ENCODE assay signal across 22 cellular contexts in genomic region chr14:101243587-101244338, GRCh38.
"Had no signal": no experiment of that assay in that cellular context is flagged by ENCODE, and none has a peak within 500 bp of the region (broad histone marks: within the 10 kb centered on the region; RNA-seq: fewer than 3 reads in every experiment).

No MANE protein-coding gene starts in this region.

- H3K27ac ChIP-seq: brain microvascular endothelial cell, esophagus squamous epithelium, parathyroid adenoma, SK-N-MC, testis, transverse colon had no signal

- ATAC-seq: activated T-cell treated with anti-CD3 and anti-CD28 coated beads, Interleukin-2, amount 50 U/mL, for 72 hours; right cardiac atrium; stimulated activated naive CD8-positive, alpha-beta T cell treated with anti-CD3 and anti-CD28 coated beads, Interleukin-15, Interleukin-2, amounts not matched to agents 100 U/mL and 50 U/mL, for 24 hours had no signal

- H3K4me3 ChIP-seq: esophagus squamous epithelium, SK-N-MC, testis, transverse colon had no signal

- H3K9me3 ChIP-seq: esophagus squamous epithelium, testis, transverse colon had no signal

- H3K27me3 ChIP-seq: testis had no signal

- H3K36me3 ChIP-seq: brain microvascular endothelial cell, esophagus squamous epithelium, transverse colon had no signal

- DNase-seq: activated CD4-positive, alpha-beta memory T cell treated with anti-CD3 and anti-CD28 coated beads for 36 hours; activated CD4-positive, alpha-beta T cell treated with anti-CD3 and anti-CD28 coated beads, Interleukin-2, amount 10 ng/mL, durations not matched to agents 24 days and 14 days; activated CD4-positive, CD25-positive, alpha-beta regulatory T cell treated with anti-CD3 and anti-CD28 coated beads, Interleukin-2, amount 50 U/mL, for 72 hours; activated effector memory CD4-positive, alpha-beta T cell treated with Interleukin-2 at 50 U/mL for 16 hours; activated naive CD4-positive, alpha-beta T cell treated with Interleukin-2 at 50 U/mL for 16 hours; activated naive CD8-positive, alpha-beta T cell treated with anti-CD3 and anti-CD28 coated beads, Interleukin-2, amount 10 ng/mL, durations not matched to agents 7 days and 5 days; activated T-cell treated with anti-CD3 and anti-CD28 coated beads for 4 hours; activated T-cell treated with anti-CD3 and anti-CD28 coated beads, Interleukin-2, amount 50 U/mL, for 72 hours; brain microvascular endothelial cell; central memory CD4-positive, alpha-beta T cell; esophagus squamous epithelium; mammary epithelial cell; naive B cell; nephron progenitor cell; stimulated activated CD4-positive, alpha-beta T cell treated with anti-CD3 and anti-CD28 coated beads, Interleukin-2, amount 100 ng/mL, for 48 hours; stimulated activated naive CD8-positive, alpha-beta T cell treated with anti-CD3 and anti-CD28 coated beads, Interleukin-15, Interleukin-2, amounts not matched to agents 100 U/mL and 50 U/mL, for 24 hours; T-helper 2 cell; testis; transverse colon had no signal

- H3K4me1 ChIP-seq: esophagus squamous epithelium, parathyroid adenoma, testis, transverse colon had no signal
